8 cellular contexts compared by ENCODE assay signal in genomic region chr22:20116376-20116950, GRCh38. TPM values are rescaled to one million over a fixed set of nuclear protein-coding genes. Genes with fewer than 3 reads are reported as not detected.
A peak's percentile ranks its signal among the peaks of the same experiment; 100 is the strongest.
DNase-seq lines count a peak whose midpoint lies in the region; ATAC-seq, FAIRE-seq and TF ChIP-seq lines count a peak whose summit lies in the region.

No MANE protein-coding gene starts in this region.

- H3K27ac ChIP-seq in SJSA1 (peak overlapping the region; percentile 61), pancreas (peak overlapping the region; percentile 78 to 84 (median 79))

- no peak for FAIRE-seq in pancreas (lab: Jason Lieb, UNC)

- peak; percentile 1 to 13 (median 2) for ATAC-seq in pancreas
- no peak for ATAC-seq in GM18498 (IDR thresholded peaks at IDR 0.05; ENCODE audit: unreplicated experiment)
- ATAC-seq in GM21423 (IDR thresholded peaks at IDR 0.05; ENCODE audit: unreplicated experiment) = no peak
- ATAC-seq in HG02571 (IDR thresholded peaks at IDR 0.05; ENCODE audit: unreplicated experiment) = no peak

- TF ChIP-seq CTCF in fibroblast of mammary gland (conservative IDR thresholded peaks at IDR 0.05; ENCODE audit: control insufficient read depth, insufficient read depth, low read depth, low read length) (no peak), pancreas (IDR thresholded peaks at IDR 0.05) (no peak)

- H3K4me3 ChIP-seq in SJSA1 = peak overlapping the region; percentile 80
- peak overlapping the region; percentile 88 for H3K4me3 ChIP-seq in fibroblast of mammary gland (ENCODE audit: control insufficient read depth, low read depth, low read length)
- H3K4me3 ChIP-seq in pancreas = peak overlapping the region; percentile 63 to 77 (median 74)

- DNase-seq in GM03348 (ENCODE audit: low spot score) (peak; percentile 37), SJSA1 (ENCODE audit: low read depth in 1 of 2, low spot score in 2 of 2) (no peak), fibroblast of mammary gland (ENCODE audit: low read depth) (no peak), pancreas (peak in 3 of 6 donors; percentile 52 to 72 (median 56)), hippocampal formation (lab: John Stamatoyannopoulos, UW) (no peak)

- WGBS in pancreas, 2 donors = 4 to 5% methylated on average over 22 to 27 of the region's 27 CpGs

- H3K9me3 ChIP-seq in SJSA1 (replicated peaks) = no peaks in the 10 kb centered on the region
- no peaks in the 10 kb centered on the region for H3K9me3 ChIP-seq in pancreas

- intact Hi-C loops in pancreas (cut with DNase I) = no loop called here

- H3K36me3 ChIP-seq in SJSA1 = peaks cover 90% of the 10 kb centered on the region
- H3K36me3 ChIP-seq in pancreas = no peaks in the 10 kb centered on the region

- H3K4me1 ChIP-seq in SJSA1 (replicated peaks) (peaks cover 21% of the 10 kb centered on the region), pancreas (peaks cover 10 to 36% (median 12%) of the 10 kb centered on the region in 3 donors)

- H3K27me3 ChIP-seq in SJSA1 (replicated peaks) (no peaks in the 10 kb centered on the region), pancreas (no peaks in the 10 kb centered on the region)

RNA-seq across cellular contexts. Expression of gene RANBP1, which starts 0.6 kb away (rescaled TPM):
- total RNA-seq in SJSA1 (2014; rRNA removed; shearing (Covaris generic)) = 962 and 1,093 TPM in 2 replicates
- 10 to 100 TPM; 25.1 to 40.4 (median 34.3) TPM for total RNA-seq in pancreas
- polyA plus RNA-seq in pancreas = 10 to 100 TPM; 26.8 to 44.0 TPM

RNA-seq across cellular contexts. Expression of gene TRMT2A, which starts 0.6 kb away (rescaled TPM):
- 39.9 and 58.7 TPM in 2 replicates for total RNA-seq in SJSA1 (2014; rRNA removed; shearing (Covaris generic))
- total RNA-seq in pancreas = 10 to 100 TPM; 23.8 to 37.3 (median 30.1) TPM
- polyA plus RNA-seq in pancreas = 100 to 1,000 TPM; 120 TPM

RNA-seq across cellular contexts. Expression of gene ZDHHC8, which starts 15.1 kb away (rescaled TPM):
- total RNA-seq in SJSA1 (2014; rRNA removed; shearing (Covaris generic)) = 9.0 and 10.6 TPM in 2 replicates
- total RNA-seq in pancreas = 10 to 100 TPM; 20.0 to 37.7 (median 25.0) TPM
- 10 to 100 TPM; 47.7 to 51.8 TPM for polyA plus RNA-seq in pancreas

RNA-seq across cellular contexts. Expression of gene CCDC188, which starts 34.4 kb away (rescaled TPM):
- total RNA-seq in SJSA1 (2014; rRNA removed; shearing (Covaris generic)) = 0.16 and 0.84 TPM in 2 replicates
- 1 to 10 TPM in 1 of 6 donors, under 1 TPM in 4, not detected in 1; 0.31 to 1.0 (median 0.38) TPM for total RNA-seq in pancreas
- 1 to 10 TPM; 5.2 to 7.1 TPM for polyA plus RNA-seq in pancreas

RNA-seq across cellular contexts. Expression of gene DGCR8, which starts 36.4 kb away (rescaled TPM):
- total RNA-seq in SJSA1 (2014; rRNA removed; shearing (Covaris generic)) = 24.8 and 26.5 TPM in 2 replicates
- total RNA-seq in pancreas = 10 to 100 TPM; 14.9 to 23.5 (median 16.4) TPM
- polyA plus RNA-seq in pancreas = 10 to 100 TPM; 31.3 to 31.9 TPM

Comparison
In these comparisons a context has a peak if more than half of its experiments do, and no peak if none do; other contexts are left out.
1. ATAC-seq: peak in pancreas (4 of 4); none in GM18498 (single experiment), GM21423 (single experiment) and HG02571 (single experiment).
2. RNA of gene RANBP1, which starts 0.6 kb away (total RNA-seq): 962 to 1,093 TPM in SJSA1; 25.1 to 40.4 TPM in pancreas; every median in the first group is over 10 times any median in the second.
3. Peak in every context shown above with its lines, with median percentiles within 50 percentile points of each other: H3K4me3 ChIP-seq.